ENCODE assay signal across 22 cellular contexts in genomic region chr11:129951883-129952262, GRCh38.
"Had no signal": no experiment of that assay in that cellular context is flagged by ENCODE, and none has a peak within 500 bp of the region (broad histone marks: within the 10 kb centered on the region; RNA-seq: fewer than 3 reads in every experiment).

No MANE protein-coding gene starts in this region.

- ATAC-seq: activated CD8-positive, alpha-beta T cell treated with anti-CD3 and anti-CD28 coated beads for 36 hours; activated T-helper 17 cell treated with anti-CD3 and anti-CD28 coated beads, Interleukin-2, amount 50 U/mL, for 72 hours; body of pancreas; foreskin keratinocyte; left lobe of liver; natural killer cell had no signal

- H3K4me1 Mint-ChIP-seq: activated naive CD8-positive, alpha-beta T cell treated with anti-CD3 and anti-CD28 coated beads, Interleukin-2, amount 10 ng/mL, durations not matched to agents 7 days and 5 days; activated T-helper 17 cell treated with anti-CD3 and anti-CD28 coated beads, Interleukin-2, amount 50 U/mL, for 72 hours had no signal

- H3K4me3 Mint-ChIP-seq: activated B cell treated with CpG ODN at 0.5 μM for 24 hours; activated CD8-positive, alpha-beta T cell treated with anti-CD3 and anti-CD28 coated beads for 36 hours; activated naive CD8-positive, alpha-beta T cell treated with anti-CD3 and anti-CD28 coated beads, Interleukin-2, amount 10 ng/mL, durations not matched to agents 7 days and 5 days; activated T-helper 17 cell treated with anti-CD3 and anti-CD28 coated beads, Interleukin-2, amount 50 U/mL, for 72 hours; natural killer cell had no signal

- H3K27me3 Mint-ChIP-seq: activated B cell treated with CpG ODN at 0.5 μM for 24 hours; activated CD8-positive, alpha-beta T cell treated with anti-CD3 and anti-CD28 coated beads for 36 hours; activated naive CD8-positive, alpha-beta T cell treated with anti-CD3 and anti-CD28 coated beads, Interleukin-2, amount 10 ng/mL, durations not matched to agents 7 days and 5 days; activated T-helper 17 cell treated with anti-CD3 and anti-CD28 coated beads, Interleukin-2, amount 50 U/mL, for 72 hours; progenitor cell of endocrine pancreas had no signal

- H3K4me3 ChIP-seq: body of pancreas, coronary artery, lung, right atrium auricular region, tibial artery, vagina had no signal

- DNase-seq: activated B cell treated with CpG ODN at 0.5 μM for 24 hours; activated CD4-positive, alpha-beta T cell treated with anti-CD3 and anti-CD28 coated beads for 48 hours; activated CD8-positive, alpha-beta T cell treated with anti-CD3 and anti-CD28 coated beads for 36 hours; activated naive CD4-positive, alpha-beta T cell treated with Interleukin-2 at 50 U/mL for 16 hours; activated naive CD8-positive, alpha-beta T cell treated with anti-CD3 and anti-CD28 coated beads, Interleukin-2, amount 10 ng/mL, durations not matched to agents 7 days and 5 days; activated T-cell treated with anti-CD3 and anti-CD28 coated beads, Interleukin-2, amount 50 U/mL, for 1 hour; body of pancreas; central memory CD4-positive, alpha-beta T cell; foreskin keratinocyte; natural killer cell; stimulated activated CD4-positive, alpha-beta T cell treated with anti-CD3 and anti-CD28 coated beads, Interleukin-12 subunit alpha, Interleukin-12 subunit beta, amount 100 ng/mL, for 4 hours; stimulated activated CD4-positive, alpha-beta T cell treated with anti-CD3 and anti-CD28 coated beads, Interleukin-1b, Interleukin-23, amount 100 ng/mL, for 48 hours; stimulated activated CD8-positive, alpha-beta memory T cell treated with anti-CD3 and anti-CD28 coated beads, Interleukin-4, amount 100 ng/mL, for 48 hours; stimulated activated naive CD4-positive, alpha-beta T cell; tibial artery had no signal

- H3K9me3 ChIP-seq: body of pancreas, right atrium auricular region, tibial artery, vagina had no signal

- H3K27ac ChIP-seq: body of pancreas, coronary artery, foreskin keratinocyte, right atrium auricular region, tibial artery, vagina had no signal

- H3K27me3 ChIP-seq: body of pancreas, foreskin keratinocyte, right atrium auricular region, tibial artery, vagina had no signal

- H3K27ac Mint-ChIP-seq: activated B cell treated with CpG ODN at 0.5 μM for 24 hours; activated CD8-positive, alpha-beta T cell treated with anti-CD3 and anti-CD28 coated beads for 36 hours; activated naive CD8-positive, alpha-beta T cell treated with anti-CD3 and anti-CD28 coated beads, Interleukin-2, amount 10 ng/mL, durations not matched to agents 7 days and 5 days; activated T-helper 17 cell treated with anti-CD3 and anti-CD28 coated beads, Interleukin-2, amount 50 U/mL, for 72 hours; natural killer cell; progenitor cell of endocrine pancreas had no signal

- H3K36me3 Mint-ChIP-seq: natural killer cell had no signal

- H3K9me3 Mint-ChIP-seq: activated B cell treated with CpG ODN at 0.5 μM for 24 hours; activated CD8-positive, alpha-beta T cell treated with anti-CD3 and anti-CD28 coated beads for 36 hours; activated naive CD8-positive, alpha-beta T cell treated with anti-CD3 and anti-CD28 coated beads, Interleukin-2, amount 10 ng/mL, durations not matched to agents 7 days and 5 days; activated T-helper 17 cell treated with anti-CD3 and anti-CD28 coated beads, Interleukin-2, amount 50 U/mL, for 72 hours; natural killer cell had no signal
